In the genomic region with DNA sequence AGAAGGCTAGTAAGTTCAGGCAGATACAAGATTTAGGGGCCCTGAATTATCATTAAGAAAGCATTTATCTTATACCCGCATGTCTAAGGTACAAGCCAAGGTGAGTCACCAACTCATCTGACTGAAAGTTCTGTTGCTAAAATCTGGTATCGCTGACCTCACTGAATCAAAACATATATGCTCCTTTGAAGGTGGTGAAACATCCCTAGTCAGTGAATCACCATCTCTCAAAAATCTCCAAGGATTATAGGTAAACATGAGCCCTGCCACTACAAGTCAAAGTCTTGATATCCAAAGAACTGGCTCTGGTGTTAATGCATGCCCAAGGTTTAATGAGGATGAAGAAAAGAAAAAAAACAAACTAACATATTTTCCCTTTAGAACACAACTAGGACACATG, we compare ENCODE assay signal across 13 cellular contexts. TPM values are rescaled to one million over a fixed set of nuclear protein-coding genes. Genes with fewer than 3 reads are reported as not detected.
A peak's percentile ranks its signal among the peaks of the same experiment; 100 is the strongest.
DNase-seq lines count a peak whose midpoint lies in the region; ATAC-seq and TF ChIP-seq lines count a peak whose summit lies in the region.
"Had no signal": no experiment of that assay in that cellular context is flagged by ENCODE, and none has a peak within 500 bp of the region (broad histone marks: within the 10 kb centered on the region; RNA-seq: fewer than 3 reads in every experiment).

No MANE protein-coding gene starts in this region.

- H3K27me3 ChIP-seq in AG04450 (ENCODE audit: control insufficient read depth, insufficient read depth, low read length) (no peaks in the 10 kb centered on the region), endodermal cell (ENCODE audit: control insufficient read depth, insufficient read depth, low read length, poor library complexity, severe bottlenecking) (no peaks in the 10 kb centered on the region), Peyer's patch (no peaks in the 10 kb centered on the region)

- no peaks in the 10 kb centered on the region for H3K36me3 ChIP-seq in endodermal cell (ENCODE audit: control insufficient read depth, insufficient read depth, low read length)
- H3K36me3 ChIP-seq in Peyer's patch, result no peaks in the 10 kb centered on the region

- 82 to 90% methylated on average over 2 of the region's 2 CpGs for WGBS in endodermal cell (ENCODE audit: insufficient coverage in 1 of 2, insufficient read length in 1 of 2), 2 experiments

- DNase-seq in AG04450 (ENCODE audit: low read depth, low spot score) (peak; percentile 76), LoVo (ENCODE audit: low spot score) (peak; percentile 83), endodermal cell (no peak), omental fat pad (ENCODE audit: low spot score) (no peak), GM13976 (ENCODE audit: low spot score) (no peak), Peyer's patch (no peak), HUDEP-2 (lab: John Stamatoyannopoulos, UW; ENCODE audit: unreplicated experiment in 76 of 76) (no peak)
- DNase-seq: activated CD4-positive, alpha-beta T cell treated with anti-CD3 and anti-CD28 coated beads, Interleukin-2, amount 10 ng/mL, durations not matched to agents 7 days and 5 days; GOT3; RPMI8226 had no signal

- in situ Hi-C loops in GM13976 (cut with MboI; ENCODE audit: low sequenced_read_pairs, unreplicated experiment), result no loop called here

- peak overlapping the region; percentile 95 for H3K27ac ChIP-seq in AG04450 (ENCODE audit: low read depth, low read length)
- H3K27ac ChIP-seq in endodermal cell (ENCODE audit: low read depth, low read length), result no peak overlapping the region
- peak overlapping the region in 2 of 4 donors; percentile 22 to 60 for H3K27ac ChIP-seq in Peyer's patch

- POLR2A ChIA-PET in AG04450 (lab: Yijun Ruan, JAX), result interaction anchor here (0.9 to 1.7 kb wide), 5 partner anchors 26 to 106 kb away, joined by 4 to 9 read pairs (median 4); a partner anchor contains a TSS

- no peak for TF ChIP-seq POLR2A in Peyer's patch (IDR thresholded peaks at IDR 0.05)

- TF ChIP-seq CTCF in AG04450 (IDR thresholded peaks at IDR 0.05; ENCODE audit: low read depth, low read length) (no peak), endodermal cell (conservative IDR thresholded peaks at IDR 0.05) (no peak), omental fat pad (IDR thresholded peaks at IDR 0.05) (no peak), GM13976 (IDR thresholded peaks at IDR 0.05; ENCODE audit: borderline replicate concordance, control extremely low read depth, extremely low read depth, insufficient read depth, missing control alignments) (no peak), Peyer's patch (IDR thresholded peaks at IDR 0.05) (no peak)

- no peak overlapping the region for H3K4me3 Mint-ChIP-seq in endodermal cell
- H3K4me3 Mint-ChIP-seq: activated CD4-positive, alpha-beta T cell treated with anti-CD3 and anti-CD28 coated beads, Interleukin-2, amount 10 ng/mL, durations not matched to agents 7 days and 5 days; brain; neural crest cell had no signal

- ATAC-seq in omental fat pad (ENCODE audit: low FRiP score) (peak; percentile 79), HG03432 (IDR thresholded peaks at IDR 0.05; ENCODE audit: unreplicated experiment) (no peak)

- H3K27me3 Mint-ChIP-seq in endodermal cell (ENCODE audit: insufficient read depth), result no peaks in the 10 kb centered on the region
- H3K27me3 Mint-ChIP-seq: activated CD4-positive, alpha-beta T cell treated with anti-CD3 and anti-CD28 coated beads, Interleukin-2, amount 10 ng/mL, durations not matched to agents 7 days and 5 days had no signal

- peaks cover 17% of the 10 kb centered on the region for H3K4me1 Mint-ChIP-seq in endodermal cell

- peak overlapping the region; percentile 11 for H3K27ac Mint-ChIP-seq in endodermal cell
- H3K27ac Mint-ChIP-seq: activated CD4-positive, alpha-beta T cell treated with anti-CD3 and anti-CD28 coated beads, Interleukin-2, amount 10 ng/mL, durations not matched to agents 7 days and 5 days had no signal

- H3K9ac ChIP-seq in endodermal cell (ENCODE audit: extremely low read depth, low read length, poor library complexity, severe bottlenecking), result no peak overlapping the region

- H3K9me3 Mint-ChIP-seq in endodermal cell, result no peaks in the 10 kb centered on the region
- H3K9me3 Mint-ChIP-seq: activated CD4-positive, alpha-beta T cell treated with anti-CD3 and anti-CD28 coated beads, Interleukin-2, amount 10 ng/mL, durations not matched to agents 7 days and 5 days; brain; neural crest cell had no signal

- H3K36me3 Mint-ChIP-seq in endodermal cell (ENCODE audit: low read depth), result no peaks in the 10 kb centered on the region

- H3K9me3 ChIP-seq in AG04450 (ENCODE audit: control insufficient read depth, insufficient read depth, low read length), result no peaks in the 10 kb centered on the region
- no peaks in the 10 kb centered on the region for H3K9me3 ChIP-seq in endodermal cell (ENCODE audit: control insufficient read depth, low read length)
- no peaks in the 10 kb centered on the region for H3K9me3 ChIP-seq in Peyer's patch

- H3K4me3 ChIP-seq in AG04450 (ENCODE audit: low read depth, low read length) (no peak overlapping the region), endodermal cell (ENCODE audit: low read length) (no peak overlapping the region), Peyer's patch (no peak overlapping the region)

- CTCF ChIA-PET in AG04450 (lab: Charles Lee), result no interaction called here

- H3K4me1 ChIP-seq in endodermal cell (ENCODE audit: control insufficient read depth, insufficient read depth, low read length) (no peaks in the 10 kb centered on the region), Peyer's patch (peaks cover 0 to 23% (median 0%) of the 10 kb centered on the region in 4 donors)

RNA-seq across cellular contexts. Expression of a gene that starts 43.5 kb away (rescaled TPM):
- 32.9 and 36.6 TPM in 2 replicates for polyA plus RNA-seq in AG04450 (2011; rRNA removed)
- polyA minus RNA-seq in AG04450 (2011; rRNA and poly(A)+ RNA removed), result 68.0 and 68.9 TPM in 2 replicates
- total RNA-seq in endodermal cell, result 10 to 100 TPM; 16.2 to 16.6 TPM
- polyA plus RNA-seq in endodermal cell (2013, experiment 1 of 2), result 17.0 TPM
- 15.8 TPM for polyA plus RNA-seq in endodermal cell (2013, experiment 2 of 2)
- 10 to 100 TPM; 14.3 to 16.2 (median 15.5) TPM for total RNA-seq in omental fat pad
- 10 to 100 TPM in 3 of 4 donors, 1 to 10 TPM in 1; 8.3 to 67.7 (median 22.5) TPM for total RNA-seq in Peyer's patch

Comparison
In these comparisons a context has a peak if more than half of its experiments do, and no peak if none do; other contexts are left out.
1. DNase-seq: peak in AG04450 (single experiment) and LoVo (single experiment); none in endodermal cell (single experiment), omental fat pad (single experiment), GM13976 (single experiment), Peyer's patch (0 of 3) and HUDEP-2 (0 of 76).